24 cellular contexts compared by ENCODE assay signal in the genomic region with DNA sequence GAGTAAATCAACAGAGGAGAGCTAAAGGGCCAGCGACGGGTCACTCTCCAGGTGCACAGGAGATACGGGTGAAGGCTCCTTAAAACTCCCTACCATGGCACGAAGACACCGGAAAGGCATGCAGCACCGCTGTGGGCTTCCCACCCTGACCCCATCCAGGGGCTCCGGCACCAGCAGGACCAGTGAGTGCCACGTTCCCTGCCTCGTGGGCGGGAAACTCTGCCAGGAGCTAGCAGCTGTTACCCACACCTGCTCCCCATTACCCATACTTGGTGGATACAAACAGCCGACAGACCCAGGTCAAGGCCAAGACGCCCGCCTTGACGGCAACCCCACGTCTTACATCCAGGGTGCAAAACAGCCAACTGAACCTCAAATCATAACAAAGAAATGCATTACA. TPM values are rescaled to one million over a fixed set of nuclear protein-coding genes. Genes with fewer than 3 reads are reported as not detected.
DNase-seq lines count a peak whose midpoint lies in the region; ATAC-seq lines count a peak whose summit lies in the region.
"Had no signal": no experiment of that assay in that cellular context is flagged by ENCODE, and none has a peak within 500 bp of the region (broad histone marks: within the 10 kb centered on the region; RNA-seq: fewer than 3 reads in every experiment).

No MANE protein-coding gene starts in this region.

- H4K20me1 ChIP-seq in BLaER1 treated with 17β-estradiol and CSF1 and Interleukin-3, amounts not matched to agents 10 nM and 100 nM: peaks cover 0 to 57% (median 29%) of the 10 kb centered on the region in 11 experiments; a peak in 16 of 22 replicates

- peak overlapping the region in 9 of 11 experiments; percentile 16 to 51 (median 32); a peak in 12 of 22 replicates for H3K9ac ChIP-seq in BLaER1 treated with 17β-estradiol and CSF1 and Interleukin-3, amounts not matched to agents 10 nM and 100 nM
- H3K9ac ChIP-seq: GM23248, SK-N-SH had no signal

- peaks cover 0 to 25% (median 7%) of the 10 kb centered on the region in 11 experiments; a peak in 8 of 22 replicates for H3K36me3 ChIP-seq in BLaER1 treated with 17β-estradiol and CSF1 and Interleukin-3, amounts not matched to agents 10 nM and 100 nM

- no peak for ATAC-seq in memory B cell (ENCODE audit: low read depth)
- no peak for ATAC-seq in stimulated activated memory B cell treated with anti-CD40 and anti-IgM and Interleukin-4, amounts not matched to agents 10 μg/mL and 1 μg/mL and 100 μg/mL, for 72 hours
- ATAC-seq: A549, K562 had no signal

- no peaks in the 10 kb centered on the region for H3K9me3 Mint-ChIP-seq in IgD-negative memory B cell
- no peaks in the 10 kb centered on the region for H3K9me3 Mint-ChIP-seq in memory B cell
- no peaks in the 10 kb centered on the region for H3K9me3 Mint-ChIP-seq in stimulated activated memory B cell treated with anti-CD40 and anti-IgM and Interleukin-4, amounts not matched to agents 10 μg/mL and 1 μg/mL and 100 μg/mL, for 72 hours
- H3K9me3 Mint-ChIP-seq: CD8-positive, alpha-beta memory T cell; H9 had no signal

- H3K36me3 Mint-ChIP-seq in IgD-negative memory B cell (peaks cover 9% of the 10 kb centered on the region), memory B cell (peaks cover 19% of the 10 kb centered on the region)
- H3K36me3 Mint-ChIP-seq in stimulated activated memory B cell treated with anti-CD40 and anti-IgM and Interleukin-4, amounts not matched to agents 10 μg/mL and 1 μg/mL and 100 μg/mL, for 72 hours: peaks cover 16% of the 10 kb centered on the region
- H3K36me3 Mint-ChIP-seq: CD8-positive, alpha-beta memory T cell had no signal

- H3K9me3 ChIP-seq in BLaER1 treated with 17β-estradiol and CSF1 and Interleukin-3, amounts not matched to agents 10 nM and 100 nM (replicated peaks in 1 of 11): no peaks in the 10 kb centered on the region
- H3K9me3 ChIP-seq: A549, SK-N-SH had no signal

- peak overlapping the region in 1 of 10 experiments; percentile 1; a peak in 1 of 20 replicates for H3K4me3 ChIP-seq in BLaER1 treated with 17β-estradiol and CSF1 and Interleukin-3, amounts not matched to agents 10 nM and 100 nM
- H3K4me3 ChIP-seq: A549, GM23248, K562 had no signal

- H3K27me3 ChIP-seq in BLaER1 treated with 17β-estradiol and CSF1 and Interleukin-3, amounts not matched to agents 10 nM and 100 nM: peaks cover 0 to 9% (median 0%) of the 10 kb centered on the region in 11 experiments; a peak in 1 of 22 replicates

- no peak for DNase-seq in memory B cell (ENCODE audit: low spot score in 2 of 2)
- no peak for DNase-seq in activated gamma-delta T cell (lab: John Stamatoyannopoulos, UW)
- DNase-seq in NCI-H1694 (lab: John Stamatoyannopoulos, UW): no peak
- no peak for DNase-seq in T-helper 2 cell
- DNase-seq: AML-193; CD8-positive, alpha-beta memory T cell; GM23248; H9; Kasumi-1; MV-4-11; NCI-H1105; NCI-H1436 treated with DMSO at 0.1 percent for 48 hours; NCI-H1930; NCI-H446; NCI-H524 treated with DMSO at 0.1 percent for 48 hours; NCI-H82; OCI-M1; SK-N-SH had no signal

- H3K4me3 Mint-ChIP-seq in IgD-negative memory B cell (peak overlapping the region in 2 of 4 donors; percentile 45 to 73), memory B cell (peak overlapping the region; percentile 15)
- H3K4me3 Mint-ChIP-seq in stimulated activated memory B cell treated with anti-CD40 and anti-IgM and Interleukin-4, amounts not matched to agents 10 μg/mL and 1 μg/mL and 100 μg/mL, for 72 hours: no peak overlapping the region
- H3K4me3 Mint-ChIP-seq: CD14-positive monocyte; CD8-positive, alpha-beta memory T cell; H9 had no signal

- no peaks in the 10 kb centered on the region for H3K27me3 Mint-ChIP-seq in IgD-negative memory B cell
- H3K27me3 Mint-ChIP-seq in memory B cell: no peaks in the 10 kb centered on the region
- no peaks in the 10 kb centered on the region for H3K27me3 Mint-ChIP-seq in stimulated activated memory B cell treated with anti-CD40 and anti-IgM and Interleukin-4, amounts not matched to agents 10 μg/mL and 1 μg/mL and 100 μg/mL, for 72 hours
- H3K27me3 Mint-ChIP-seq: CD8-positive, alpha-beta memory T cell had no signal

- H3K4me1 ChIP-seq in BLaER1 treated with 17β-estradiol and CSF1 and Interleukin-3, amounts not matched to agents 10 nM and 100 nM: peaks cover 18 to 68% (median 61%) of the 10 kb centered on the region in 10 experiments
- H3K4me1 ChIP-seq: A549 had no signal

- H3K4me1 Mint-ChIP-seq in IgD-negative memory B cell (peaks cover 21 to 37% (median 28%) of the 10 kb centered on the region in 3 donors), memory B cell (peaks cover 27% of the 10 kb centered on the region)
- H3K4me1 Mint-ChIP-seq in stimulated activated memory B cell treated with anti-CD40 and anti-IgM and Interleukin-4, amounts not matched to agents 10 μg/mL and 1 μg/mL and 100 μg/mL, for 72 hours: peaks cover 58% of the 10 kb centered on the region
- H3K4me1 Mint-ChIP-seq: CD14-positive monocyte; CD8-positive, alpha-beta memory T cell; H9 had no signal

- H3K27ac ChIP-seq in BLaER1 treated with 17β-estradiol and CSF1 and Interleukin-3, amounts not matched to agents 10 nM and 100 nM: peak overlapping the region in 5 of 11 experiments; percentile 6 to 46 (median 29); a peak in 6 of 22 replicates
- H3K27ac ChIP-seq: A549, GM23248 had no signal

- H3K27ac Mint-ChIP-seq in IgD-negative memory B cell (peak overlapping the region in 2 of 3 donors; percentile 64 to 74), memory B cell (peak overlapping the region; percentile 53)
- H3K27ac Mint-ChIP-seq in stimulated activated memory B cell treated with anti-CD40 and anti-IgM and Interleukin-4, amounts not matched to agents 10 μg/mL and 1 μg/mL and 100 μg/mL, for 72 hours: peak overlapping the region; percentile 74
- H3K27ac Mint-ChIP-seq: CD8-positive, alpha-beta memory T cell had no signal

- peak overlapping the region; percentile 79 to 91 (median 84) for H3K4me2 ChIP-seq in BLaER1 treated with 17β-estradiol and CSF1 and Interleukin-3, amounts not matched to agents 10 nM and 100 nM
- H3K4me2 ChIP-seq: A549, SK-N-SH had no signal

RNA-seq across cellular contexts. Expression of a gene that starts 56.7 kb away (rescaled TPM):
- 74.6 TPM for polyA plus RNA-seq in IgD-negative memory B cell
